1 cellular context compared by ENCODE assay signal in the genomic region with DNA sequence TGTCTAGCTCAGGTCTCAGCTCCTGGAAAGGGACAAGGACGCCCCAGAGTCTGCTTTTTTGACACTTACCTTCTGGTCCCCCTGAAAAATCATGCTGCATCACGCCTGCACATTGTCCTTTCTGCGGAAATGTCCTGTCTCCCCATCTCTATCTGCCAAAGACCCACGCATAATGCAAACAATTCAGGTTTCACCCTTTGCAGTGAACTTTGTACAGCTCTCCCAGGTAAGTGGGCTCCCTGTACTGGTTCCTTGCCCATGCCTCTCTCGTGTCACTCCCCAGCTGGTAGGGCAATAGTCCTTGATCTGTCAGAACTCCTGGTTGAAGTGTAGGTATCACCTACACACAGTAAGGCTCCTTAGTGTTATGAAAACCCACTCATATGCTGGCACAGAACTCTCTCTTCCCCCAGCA.
A peak's percentile ranks its signal among the peaks of the same experiment; 100 is the strongest.
TF ChIP-seq lines count a peak whose summit lies in the region.

No MANE protein-coding gene starts in this region.

TF ChIP-seq in liver, 16 proteins besides CTCF, POLR2A, EP300 and RAD21 (continued from another document):
- TF ChIP-seq, protein P1, sequence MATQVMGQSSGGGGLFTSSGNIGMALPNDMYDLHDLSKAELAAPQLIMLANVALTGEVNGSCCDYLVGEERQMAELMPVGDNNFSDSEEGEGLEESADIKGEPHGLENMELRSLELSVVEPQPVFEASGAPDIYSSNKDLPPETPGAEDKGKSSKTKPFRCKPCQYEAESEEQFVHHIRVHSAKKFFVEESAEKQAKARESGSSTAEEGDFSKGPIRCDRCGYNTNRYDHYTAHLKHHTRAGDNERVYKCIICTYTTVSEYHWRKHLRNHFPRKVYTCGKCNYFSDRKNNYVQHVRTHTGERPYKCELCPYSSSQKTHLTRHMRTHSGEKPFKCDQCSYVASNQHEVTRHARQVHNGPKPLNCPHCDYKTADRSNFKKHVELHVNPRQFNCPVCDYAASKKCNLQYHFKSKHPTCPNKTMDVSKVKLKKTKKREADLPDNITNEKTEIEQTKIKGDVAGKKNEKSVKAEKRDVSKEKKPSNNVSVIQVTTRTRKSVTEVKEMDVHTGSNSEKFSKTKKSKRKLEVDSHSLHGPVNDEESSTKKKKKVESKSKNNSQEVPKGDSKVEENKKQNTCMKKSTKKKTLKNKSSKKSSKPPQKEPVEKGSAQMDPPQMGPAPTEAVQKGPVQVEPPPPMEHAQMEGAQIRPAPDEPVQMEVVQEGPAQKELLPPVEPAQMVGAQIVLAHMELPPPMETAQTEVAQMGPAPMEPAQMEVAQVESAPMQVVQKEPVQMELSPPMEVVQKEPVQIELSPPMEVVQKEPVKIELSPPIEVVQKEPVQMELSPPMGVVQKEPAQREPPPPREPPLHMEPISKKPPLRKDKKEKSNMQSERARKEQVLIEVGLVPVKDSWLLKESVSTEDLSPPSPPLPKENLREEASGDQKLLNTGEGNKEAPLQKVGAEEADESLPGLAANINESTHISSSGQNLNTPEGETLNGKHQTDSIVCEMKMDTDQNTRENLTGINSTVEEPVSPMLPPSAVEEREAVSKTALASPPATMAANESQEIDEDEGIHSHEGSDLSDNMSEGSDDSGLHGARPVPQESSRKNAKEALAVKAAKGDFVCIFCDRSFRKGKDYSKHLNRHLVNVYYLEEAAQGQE (IDR thresholded peaks at IDR 0.05), result peak; percentile 77
- TF ChIP-seq HNF4G (IDR thresholded peaks at IDR 0.05) (peak; percentile 53), TAF1 (conservative IDR thresholded peaks at IDR 0.05) (no peak), HNF4A (conservative IDR thresholded peaks at IDR 0.05) (peak; percentile 83 to 93), MAX (IDR thresholded peaks at IDR 0.05) (peak; percentile 80), RXRA (IDR thresholded peaks at IDR 0.05) (peak; percentile 68 to 92), GABPA (IDR thresholded peaks at IDR 0.05 in 1 of 2, conservative IDR thresholded peaks at IDR 0.05 in 1 of 2) (no peak), ZBTB33 (IDR thresholded peaks at IDR 0.05) (peak; percentile 51), EGR1 (IDR thresholded peaks at IDR 0.05; ENCODE audit: low read depth in 2 of 2) (peak in 1 of 2 donors; percentile 75), ATF3 (IDR thresholded peaks at IDR 0.05) (no peak), YY1 (IDR thresholded peaks at IDR 0.05) (peak; percentile 80), JUND (IDR thresholded peaks at IDR 0.05) (peak in 1 of 2 donors; percentile 72)
